ENCODE assay signal across 15 cellular contexts in the genomic region with DNA sequence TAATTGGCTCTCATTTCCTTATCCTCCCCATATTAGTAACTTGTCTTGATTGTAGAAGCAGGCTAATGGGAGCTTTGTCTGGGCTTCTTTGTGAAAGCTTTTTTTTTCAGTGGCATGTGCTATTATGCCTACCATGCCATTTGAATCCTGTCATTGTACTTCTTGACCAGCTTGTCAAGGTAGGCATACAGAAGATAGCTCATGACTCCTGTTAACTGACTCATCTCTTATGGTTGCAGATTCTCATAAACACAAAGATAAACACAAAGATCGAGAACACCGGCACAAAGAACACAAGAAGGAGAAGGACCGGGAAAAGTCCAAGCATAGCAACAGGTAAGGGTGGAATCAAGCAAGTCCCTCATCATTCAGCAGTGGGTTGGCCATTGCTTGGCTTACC. TPM values are rescaled to one million over a fixed set of nuclear protein-coding genes. Genes with fewer than 3 reads are reported as not detected.
DNase-seq lines count a peak whose midpoint lies in the region; ATAC-seq, FAIRE-seq and TF ChIP-seq lines count a peak whose summit lies in the region.
"Had no signal": no experiment of that assay in that cellular context is flagged by ENCODE, and none has a peak within 500 bp of the region (broad histone marks: within the 10 kb centered on the region; RNA-seq: fewer than 3 reads in every experiment).

No MANE protein-coding gene starts in this region.

- DNase-seq in Karpas-422 (no peak), bronchial epithelial cell (ENCODE audit: low read depth) (peak; percentile 23), mucosa of descending colon (no peak), NCI-H1694 (lab: John Stamatoyannopoulos, UW) (no peak), midbrain (lab: John Stamatoyannopoulos, UW) (no peak)
- DNase-seq in activated T-helper 1 cell treated with anti-CD3 and anti-CD28 coated beads, Interleukin-12 subunit alpha, Interleukin-12 subunit beta, Interleukin-2, Interleukin-4 antibody, amounts not matched to agents 30 ng/mL and 10 ng/mL and 1 ng/mL, durations not matched to agents 14 hours and 24 hours and 36 hours (ENCODE audit: low spot score): no peak
- DNase-seq: BE2C; Caco-2; CD8-positive, alpha-beta memory T cell; DMS53; H7 had no signal

- H3K9me3 Mint-ChIP-seq in activated T-helper 1 cell treated with anti-CD3 and anti-CD28 coated beads, Interleukin-12 subunit alpha, Interleukin-12 subunit beta, Interleukin-2, Interleukin-4 antibody, amounts not matched to agents 30 ng/mL and 10 ng/mL and 1 ng/mL, durations not matched to agents 14 hours and 24 hours and 36 hours: no peaks in the 10 kb centered on the region
- H3K9me3 Mint-ChIP-seq: CD8-positive, alpha-beta memory T cell; GM23338; IgD-negative memory B cell had no signal

- no peaks in the 10 kb centered on the region for H3K27me3 Mint-ChIP-seq in activated T-helper 1 cell treated with anti-CD3 and anti-CD28 coated beads, Interleukin-12 subunit alpha, Interleukin-12 subunit beta, Interleukin-2, Interleukin-4 antibody, amounts not matched to agents 30 ng/mL and 10 ng/mL and 1 ng/mL, durations not matched to agents 14 hours and 24 hours and 36 hours (ENCODE audit: insufficient read depth)
- H3K27me3 Mint-ChIP-seq: CD8-positive, alpha-beta memory T cell; IgD-negative memory B cell had no signal

- H3K79me2 ChIP-seq in Karpas-422 (ENCODE audit: low read length): peaks cover 98% of the 10 kb centered on the region

- no peak overlapping the region for H3K27ac Mint-ChIP-seq in activated T-helper 1 cell treated with anti-CD3 and anti-CD28 coated beads, Interleukin-12 subunit alpha, Interleukin-12 subunit beta, Interleukin-2, Interleukin-4 antibody, amounts not matched to agents 30 ng/mL and 10 ng/mL and 1 ng/mL, durations not matched to agents 14 hours and 24 hours and 36 hours
- H3K27ac Mint-ChIP-seq: GM23338 had no signal

- no peaks in the 10 kb centered on the region for H3K9me2 ChIP-seq in Karpas-422 (replicated peaks; ENCODE audit: insufficient read depth, low read length)

- H2AFZ ChIP-seq in Karpas-422 (ENCODE audit: low read length): no peak overlapping the region
- H2AFZ ChIP-seq: GM23338 had no signal

- H3K27me3 ChIP-seq in Karpas-422 (ENCODE audit: low read length): no peaks in the 10 kb centered on the region
- no peaks in the 10 kb centered on the region for H3K27me3 ChIP-seq in bronchial epithelial cell (ENCODE audit: control insufficient read depth, insufficient read depth, low read length)
- H3K27me3 ChIP-seq: BE2C had no signal

- CTCF ChIA-PET in HEK293 (lab: Yijun Ruan, JAX): interaction anchor here (0.7 to 1.2 kb wide), 2 partner anchors 33 to 58 kb away, joined by 3 to 4 read pairs; no protein-coding TSS in a partner anchor

- peak; percentile 79 for ATAC-seq in mucosa of descending colon
- ATAC-seq: A549, GM23338 had no signal

- H3K4me1 ChIP-seq in HEK293 (ENCODE audit: control insufficient read depth, insufficient read depth, low read length) (peaks cover 8% of the 10 kb centered on the region), Karpas-422 (ENCODE audit: low read length) (peaks cover 90% of the 10 kb centered on the region), mucosa of descending colon (ENCODE audit: low read depth) (peaks cover 17% of the 10 kb centered on the region)

- H3K4me1 Mint-ChIP-seq in activated T-helper 1 cell treated with anti-CD3 and anti-CD28 coated beads, Interleukin-12 subunit alpha, Interleukin-12 subunit beta, Interleukin-2, Interleukin-4 antibody, amounts not matched to agents 30 ng/mL and 10 ng/mL and 1 ng/mL, durations not matched to agents 14 hours and 24 hours and 36 hours (ENCODE audit: low read depth): peaks cover 53% of the 10 kb centered on the region

- H3K9me3 ChIP-seq in HEK293 (ENCODE audit: control insufficient read depth, insufficient read depth, low read depth, low read length) (no peaks in the 10 kb centered on the region), Karpas-422 (ENCODE audit: low read length) (no peaks in the 10 kb centered on the region), mucosa of descending colon (no peaks in the 10 kb centered on the region)
- H3K9me3 ChIP-seq: A549, BE2C, Caco-2 had no signal

- H3K4me3 Mint-ChIP-seq in activated T-helper 1 cell treated with anti-CD3 and anti-CD28 coated beads, Interleukin-12 subunit alpha, Interleukin-12 subunit beta, Interleukin-2, Interleukin-4 antibody, amounts not matched to agents 30 ng/mL and 10 ng/mL and 1 ng/mL, durations not matched to agents 14 hours and 24 hours and 36 hours: no peak overlapping the region
- H3K4me3 Mint-ChIP-seq: CD8-positive, alpha-beta memory T cell; GM23338; IgD-negative memory B cell had no signal

- intact Hi-C loops in mucosa of descending colon (cut with DNase I, micrococcal nuclease): no loop called here
- intact Hi-C loops in activated T-helper 1 cell treated with anti-CD3 and anti-CD28 coated beads, Interleukin-12 subunit alpha, Interleukin-12 subunit beta, Interleukin-2, Interleukin-4 antibody, amounts not matched to agents 30 ng/mL and 10 ng/mL and 1 ng/mL, durations not matched to agents 14 hours and 24 hours and 36 hours (cut with micrococcal nuclease): loop anchor here (2.0 kb wide), 1 partner anchor 70 kb away; no protein-coding TSS in a partner anchor

- H3K36me3 Mint-ChIP-seq in activated T-helper 1 cell treated with anti-CD3 and anti-CD28 coated beads, Interleukin-12 subunit alpha, Interleukin-12 subunit beta, Interleukin-2, Interleukin-4 antibody, amounts not matched to agents 30 ng/mL and 10 ng/mL and 1 ng/mL, durations not matched to agents 14 hours and 24 hours and 36 hours (ENCODE audit: low read depth): peaks cover 49% of the 10 kb centered on the region

- no peak for FAIRE-seq in bronchial epithelial cell (lab: Jason Lieb, UNC)
- FAIRE-seq: A549 had no signal

- TF ChIP-seq CTCF in HEK293 (tag by site-specific recombination; IDR thresholded peaks at IDR 0.05): no peak
- no peak for TF ChIP-seq CTCF in bronchial epithelial cell (IDR thresholded peaks at IDR 0.05; ENCODE audit: insufficient read depth, low read length, severe bottlenecking)
- no peak for TF ChIP-seq CTCF in mucosa of descending colon (IDR thresholded peaks at IDR 0.05)

- H4K20me1 ChIP-seq in Karpas-422 (ENCODE audit: insufficient read depth, low read depth, low read length): peaks cover 61% of the 10 kb centered on the region

- peak overlapping the region; percentile 30 for H3K4me2 ChIP-seq in Karpas-422 (ENCODE audit: low read depth, low read length, poor library complexity, severe bottlenecking)
- H3K4me2 ChIP-seq: A549, GM23338 had no signal

- POLR2A ChIA-PET in HEK293 (lab: Yijun Ruan, JAX): no interaction called here

- peaks cover 0 to 28% of the 10 kb centered on the region in 2 experiments; a peak in 2 of 3 replicates for H3K36me3 ChIP-seq in HEK293 (ENCODE audit: control insufficient read depth in 2 of 2, insufficient read depth in 1 of 2, low read length in 2 of 2)
- peaks cover 68% of the 10 kb centered on the region for H3K36me3 ChIP-seq in Karpas-422 (ENCODE audit: insufficient read depth, low read length)
- peaks cover 11% of the 10 kb centered on the region for H3K36me3 ChIP-seq in bronchial epithelial cell (ENCODE audit: control insufficient read depth, insufficient read depth, low read length)
- no peaks in the 10 kb centered on the region for H3K36me3 ChIP-seq in mucosa of descending colon (ENCODE audit: low read depth)

- H3K27ac ChIP-seq in HEK293 (ENCODE audit: extremely low read depth, low read depth, low read length) (no peak overlapping the region), Karpas-422 (ENCODE audit: low read length) (peak overlapping the region; percentile 67)
- H3K27ac ChIP-seq: A549 had no signal

- H3K4me3 ChIP-seq in HEK293 (ENCODE audit: low read depth, low read length): no peak overlapping the region
- H3K4me3 ChIP-seq in Karpas-422 (ENCODE audit: low read length): no peak overlapping the region
- no peak overlapping the region for H3K4me3 ChIP-seq in bronchial epithelial cell (ENCODE audit: low read depth, low read length)
- H3K4me3 ChIP-seq in mucosa of descending colon: no peak overlapping the region
- H3K4me3 ChIP-seq: A549, GM23338 had no signal

- H3K9ac ChIP-seq in Karpas-422 (ENCODE audit: low read length): no peak overlapping the region

TF ChIP-seq in HEK293, 187 proteins besides CTCF, POLR2A, EP300 and RAD21:
- TF ChIP-seq, protein P1, sequence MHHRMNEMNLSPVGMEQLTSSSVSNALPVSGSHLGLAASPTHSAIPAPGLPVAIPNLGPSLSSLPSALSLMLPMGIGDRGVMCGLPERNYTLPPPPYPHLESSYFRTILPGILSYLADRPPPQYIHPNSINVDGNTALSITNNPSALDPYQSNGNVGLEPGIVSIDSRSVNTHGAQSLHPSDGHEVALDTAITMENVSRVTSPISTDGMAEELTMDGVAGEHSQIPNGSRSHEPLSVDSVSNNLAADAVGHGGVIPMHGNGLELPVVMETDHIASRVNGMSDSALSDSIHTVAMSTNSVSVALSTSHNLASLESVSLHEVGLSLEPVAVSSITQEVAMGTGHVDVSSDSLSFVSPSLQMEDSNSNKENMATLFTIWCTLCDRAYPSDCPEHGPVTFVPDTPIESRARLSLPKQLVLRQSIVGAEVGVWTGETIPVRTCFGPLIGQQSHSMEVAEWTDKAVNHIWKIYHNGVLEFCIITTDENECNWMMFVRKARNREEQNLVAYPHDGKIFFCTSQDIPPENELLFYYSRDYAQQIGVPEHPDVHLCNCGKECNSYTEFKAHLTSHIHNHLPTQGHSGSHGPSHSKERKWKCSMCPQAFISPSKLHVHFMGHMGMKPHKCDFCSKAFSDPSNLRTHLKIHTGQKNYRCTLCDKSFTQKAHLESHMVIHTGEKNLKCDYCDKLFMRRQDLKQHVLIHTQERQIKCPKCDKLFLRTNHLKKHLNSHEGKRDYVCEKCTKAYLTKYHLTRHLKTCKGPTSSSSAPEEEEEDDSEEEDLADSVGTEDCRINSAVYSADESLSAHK (tag by site-specific recombination; IDR thresholded peaks at IDR 0.05): no peak
- TF ChIP-seq SCRT2 (tag by site-specific recombination; IDR thresholded peaks at IDR 0.05): peak; percentile 59; the same call in 1 of the 2 replicates
TF ChIP-seq in HEK293: peak in this region for 1.

RNA-seq across cellular contexts. Expression of gene TOP1, which starts 32.5 kb away (rescaled TPM):
- 89.5 and 101 TPM in 2 replicates for total RNA-seq in Karpas-422 (2014; rRNA removed; shearing (Covaris generic); ENCODE audit: low replicate concordance)
- 18.2 and 37.5 TPM in 2 replicates for total RNA-seq in bronchial epithelial cell
- 10 to 100 TPM; 51.8 to 60.0 (median 57.7) TPM for total RNA-seq in mucosa of descending colon
- total RNA-seq in activated T-helper 1 cell treated with anti-CD3 and anti-CD28 coated beads, Interleukin-12 subunit alpha, Interleukin-12 subunit beta, Interleukin-2, Interleukin-4 antibody, amounts not matched to agents 30 ng/mL and 10 ng/mL and 1 ng/mL, durations not matched to agents 14 hours and 24 hours and 36 hours: 120 and 123 TPM in 2 replicates
